In genomic region chr11:16911658-16912057, GRCh38 we compare ENCODE assay signal across 20 cellular contexts.
"Had no signal": no experiment of that assay in that cellular context is flagged by ENCODE, and none has a peak within 500 bp of the region (broad histone marks: within the 10 kb centered on the region; RNA-seq: fewer than 3 reads in every experiment).

No MANE protein-coding gene starts in this region.

- H3K27me3 Mint-ChIP-seq: activated naive CD8-positive, alpha-beta T cell; naive thymus-derived CD4-positive, alpha-beta T cell had no signal

- ATAC-seq: naive thymus-derived CD4-positive, alpha-beta T cell had no signal

- H3K9me3 ChIP-seq: body of pancreas, esophagus muscularis mucosa, heart right ventricle, prostate gland, right atrium auricular region, stomach, upper lobe of left lung had no signal

- H3K36me3 Mint-ChIP-seq: activated naive CD8-positive, alpha-beta T cell; naive thymus-derived CD4-positive, alpha-beta T cell; neural progenitor cell; WTC11 had no signal

- H3K36me3 ChIP-seq: esophagus muscularis mucosa, heart right ventricle, neural progenitor cell, prostate gland, right atrium auricular region, stomach, upper lobe of left lung had no signal

- DNase-seq: activated CD4-positive, alpha-beta T cell treated with anti-CD3 and anti-CD28 coated beads for 4 hours; activated effector memory CD4-positive, alpha-beta T cell treated with Interleukin-2 at 50 U/mL for 16 hours; activated T-cell treated with anti-CD3 and anti-CD28 coated beads, Interleukin-2, amount 50 U/mL, for 1 hour; body of pancreas; dermis blood vessel endothelial cell; effector memory CD4-positive, alpha-beta T cell; heart right ventricle; mesenchymal stem cell; naive thymus-derived CD4-positive, alpha-beta T cell; stimulated activated CD4-positive, alpha-beta T cell treated with anti-CD3 and anti-CD28 coated beads, Interleukin-12 subunit alpha, Interleukin-12 subunit beta, amount 100 ng/mL, for 4 hours; stimulated activated CD4-positive, alpha-beta T cell treated with anti-CD3 and anti-CD28 coated beads, Interleukin-1b, Interleukin-23, amount 100 ng/mL, for 48 hours; stimulated activated CD8-positive, alpha-beta memory T cell treated with anti-CD3 and anti-CD28 coated beads, Interleukin-4, amount 100 ng/mL, for 48 hours; stomach; upper lobe of left lung had no signal

- H3K27ac ChIP-seq: esophagus muscularis mucosa, heart right ventricle, neural progenitor cell, prostate gland, right atrium auricular region, stomach, upper lobe of left lung had no signal

- H3K27ac Mint-ChIP-seq: activated naive CD8-positive, alpha-beta T cell; naive thymus-derived CD4-positive, alpha-beta T cell; neural progenitor cell; WTC11 had no signal

- H3K4me3 ChIP-seq: body of pancreas, esophagus muscularis mucosa, heart right ventricle, neural progenitor cell, prostate gland, right atrium auricular region, stomach, upper lobe of left lung had no signal

- H3K9me3 Mint-ChIP-seq: naive thymus-derived CD4-positive, alpha-beta T cell; WTC11 had no signal

- H3K4me1 ChIP-seq: prostate gland, upper lobe of left lung had no signal

- H3K4me3 Mint-ChIP-seq: activated naive CD8-positive, alpha-beta T cell; naive thymus-derived CD4-positive, alpha-beta T cell; neural progenitor cell; WTC11 had no signal
